In the genomic region with DNA sequence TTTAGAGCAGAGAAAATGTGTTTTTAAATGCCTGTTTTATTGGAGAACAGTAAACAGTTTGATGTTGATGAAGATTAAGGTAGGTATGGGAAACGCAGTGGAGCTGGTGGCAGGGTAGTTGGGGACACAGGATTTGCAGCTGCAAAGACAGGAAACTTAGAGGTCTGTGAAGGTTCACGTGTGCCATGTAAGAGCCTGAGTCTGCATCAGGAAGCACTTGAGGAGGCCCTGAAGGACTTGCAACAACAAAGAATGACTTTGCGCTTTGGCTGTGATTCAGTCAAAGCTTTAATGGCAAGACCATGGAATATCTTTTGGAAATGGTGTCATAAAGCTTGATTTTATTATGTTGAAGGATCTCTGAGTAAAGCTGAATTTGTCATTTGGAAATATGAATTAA, we compare ENCODE assay signal across 23 cellular contexts.
"Had no signal": no experiment of that assay in that cellular context is flagged by ENCODE, and none has a peak within 500 bp of the region (broad histone marks: within the 10 kb centered on the region; RNA-seq: fewer than 3 reads in every experiment).

No MANE protein-coding gene starts in this region.

- H3K27me3 ChIP-seq: dorsolateral prefrontal cortex, esophagus muscularis mucosa, foreskin keratinocyte, gastroesophageal sphincter, heart left ventricle, neural progenitor cell, right lobe of liver, tibial nerve, upper lobe of left lung, uterus had no signal

- H3K4me1 ChIP-seq: esophagus muscularis mucosa, foreskin keratinocyte, gastroesophageal sphincter, heart left ventricle, left ventricle myocardium inferior, neural progenitor cell, parathyroid adenoma, right lobe of liver, tibial nerve, upper lobe of left lung, uterus had no signal

- H3K79me2 ChIP-seq: parathyroid adenoma had no signal

- H3K27ac ChIP-seq: dorsolateral prefrontal cortex, esophagus muscularis mucosa, foreskin keratinocyte, gastroesophageal sphincter, heart left ventricle, left ventricle myocardium inferior, neural progenitor cell, parathyroid adenoma, right lobe of liver, thoracic aorta, tibial nerve, upper lobe of left lung, uterus had no signal

- H3K9ac ChIP-seq: neural progenitor cell, parathyroid adenoma had no signal

- H3K4me2 ChIP-seq: neural progenitor cell had no signal

- DNase-seq: dorsolateral prefrontal cortex; effector CD4-positive, alpha-beta T cell; foreskin keratinocyte; heart left ventricle; hippocampal formation; left cardiac atrium; left ventricle myocardium inferior; mesenchymal stem cell; midbrain; naive thymus-derived CD4-positive, alpha-beta T cell; right lobe of liver; small intestine; stimulated activated CD4-positive, alpha-beta T cell treated with anti-CD3 and anti-CD28 coated beads, Interleukin-15, amount 100 ng/mL, for 24 hours; stimulated activated CD4-positive, alpha-beta T cell treated with anti-CD3 and anti-CD28 coated beads, Interleukin-2, amount 100 ng/mL, for 48 hours; stimulated activated naive B cell treated with anti-CD40 and anti-IgM and Interleukin-4, amounts not matched to agents 10 μg/mL and 1 μg/mL and 100 μg/mL, for 72 hours; uterus had no signal

- H3K36me3 ChIP-seq: esophagus muscularis mucosa, gastroesophageal sphincter, heart left ventricle, left ventricle myocardium inferior, neural progenitor cell, right lobe of liver, thoracic aorta, tibial nerve, upper lobe of left lung, uterus had no signal

- H3K4me3 ChIP-seq: dorsolateral prefrontal cortex, esophagus muscularis mucosa, gastroesophageal sphincter, heart left ventricle, left ventricle myocardium inferior, neural progenitor cell, right lobe of liver, thoracic aorta, tibial nerve, upper lobe of left lung, uterus had no signal
